Comparison of ENCODE assay signal across 17 cellular contexts in genomic region chr4:31023109-31023508, GRCh38.
DNase-seq lines count a peak whose midpoint lies in the region; ATAC-seq, FAIRE-seq and TF ChIP-seq lines count a peak whose summit lies in the region.
"Had no signal": no experiment of that assay in that cellular context is flagged by ENCODE, and none has a peak within 500 bp of the region (broad histone marks: within the 10 kb centered on the region; RNA-seq: fewer than 3 reads in every experiment).

No MANE protein-coding gene starts in this region.

- no peak for DNase-seq in cardiac muscle cell (ENCODE audit: low read depth in 1 of 2, low spot score in 1 of 2)
- no peak for DNase-seq in left cardiac atrium
- no peak for DNase-seq in left ventricle myocardium superior
- no peak for DNase-seq in HAP-1 (ENCODE audit: low spot score in 2 of 2)
- DNase-seq in GM12891 (ENCODE audit: insufficient read length, low spot score), result no peak
- DNase-seq: 8988T; AML-193; Caco-2; CD8-positive, alpha-beta memory T cell; DND-41; GDM1; HCEC 1CT had no signal

- peak overlapping the region; percentile 39 for H3K27ac ChIP-seq in cardiac muscle cell
- H3K27ac ChIP-seq in OCI-LY3 (ENCODE audit: low read length), result no peak overlapping the region
- H3K27ac ChIP-seq in mucosa of rectum (ENCODE audit: low read depth in 2 of 2, low read length in 2 of 2), result no peak overlapping the region
- H3K27ac ChIP-seq in gastroesophageal sphincter, result no peak overlapping the region
- H3K27ac ChIP-seq: BLaER1 had no signal

- in situ Hi-C loops in HAP-1 (cut with MboI; ENCODE audit: low sequenced_read_pairs), result no loop called here

- H3K27me3 ChIP-seq in cardiac muscle cell (no peaks in the 10 kb centered on the region), OCI-LY3 (ENCODE audit: low read depth, low read length) (no peaks in the 10 kb centered on the region), mucosa of rectum (ENCODE audit: control insufficient read depth in 2 of 2, insufficient read depth in 2 of 2, low read length in 2 of 2) (no peaks in the 10 kb centered on the region), gastroesophageal sphincter (no peaks in the 10 kb centered on the region), HAP-1 (ENCODE audit: low read depth) (no peaks in the 10 kb centered on the region)
- H3K27me3 ChIP-seq: BLaER1 had no signal

- ATAC-seq in left cardiac atrium (no peak), left ventricle myocardium superior (peak; percentile 88), gastroesophageal sphincter (no peak)

- no peak overlapping the region for H3K4me3 ChIP-seq in cardiac muscle cell
- no peak overlapping the region for H3K4me3 ChIP-seq in OCI-LY3 (ENCODE audit: low read length)
- peak overlapping the region; percentile 29 to 44 for H3K4me3 ChIP-seq in mucosa of rectum (ENCODE audit: low read length in 2 of 2)
- no peak overlapping the region for H3K4me3 ChIP-seq in gastroesophageal sphincter
- H3K4me3 ChIP-seq in HAP-1, result no peak overlapping the region
- H3K4me3 ChIP-seq: BLaER1 had no signal

- H3K4me2 ChIP-seq in OCI-LY3 (ENCODE audit: low read length), result peak overlapping the region; percentile 13; the same call in 1 of the 2 replicates
- H3K4me2 ChIP-seq: BLaER1 had no signal

- H3K79me2 ChIP-seq in OCI-LY3 (ENCODE audit: low read length), result no peaks in the 10 kb centered on the region

- TF ChIP-seq POLR2A in gastroesophageal sphincter (IDR thresholded peaks at IDR 0.05), result no peak
- TF ChIP-seq POLR2A in GM12891 (IDR thresholded peaks at IDR 0.05; ENCODE audit: low read depth, low read length), result no peak

- no peaks in the 10 kb centered on the region for H3K9me3 ChIP-seq in cardiac muscle cell (ENCODE audit: low read depth)
- H3K9me3 ChIP-seq in OCI-LY3 (ENCODE audit: insufficient read depth, low read length), result no peaks in the 10 kb centered on the region
- H3K9me3 ChIP-seq in mucosa of rectum (ENCODE audit: control insufficient read depth in 2 of 2, low read length in 2 of 2), result no peaks in the 10 kb centered on the region
- H3K9me3 ChIP-seq in gastroesophageal sphincter, result no peaks in the 10 kb centered on the region
- no peaks in the 10 kb centered on the region for H3K9me3 ChIP-seq in HAP-1
- H3K9me3 ChIP-seq: BLaER1, Caco-2 had no signal

- intact Hi-C loops in left cardiac atrium (cut with DNase I), result no loop called here
- intact Hi-C loops in left ventricle myocardium superior (cut with micrococcal nuclease), result no loop called here

- H3K4me1 ChIP-seq in cardiac muscle cell (ENCODE audit: low read depth) (peaks cover 26% of the 10 kb centered on the region), OCI-LY3 (ENCODE audit: low read length) (peaks cover 11% of the 10 kb centered on the region), mucosa of rectum (ENCODE audit: control insufficient read depth in 2 of 2, insufficient read depth in 2 of 2, low read length in 2 of 2) (no peaks in the 10 kb centered on the region), gastroesophageal sphincter (peaks cover 0 to 17% (median 0%) of the 10 kb centered on the region in 3 donors), HAP-1 (peaks cover 9% of the 10 kb centered on the region)
- H3K4me1 ChIP-seq: BLaER1 had no signal

- H3K36me3 ChIP-seq in cardiac muscle cell (no peaks in the 10 kb centered on the region), OCI-LY3 (replicated peaks; ENCODE audit: low read depth, low read length) (no peaks in the 10 kb centered on the region), mucosa of rectum (ENCODE audit: control insufficient read depth in 2 of 2, insufficient read depth in 2 of 2, low read length in 2 of 2) (no peaks in the 10 kb centered on the region), gastroesophageal sphincter (no peaks in the 10 kb centered on the region), HAP-1 (replicated peaks) (no peaks in the 10 kb centered on the region)
- H3K36me3 ChIP-seq: BLaER1 had no signal

- 80% methylated on average over 2 of the region's 2 CpGs; no CpG with 5 or more reads in 1 of the 2 donors for WGBS in gastroesophageal sphincter (ENCODE audit: low coverage in 1 of 2), 2 donors

- H2AFZ ChIP-seq in OCI-LY3 (ENCODE audit: low read depth, low read length), result no peak overlapping the region

- H4K20me1 ChIP-seq in OCI-LY3 (ENCODE audit: insufficient read depth, low read length), result no peaks in the 10 kb centered on the region
- H4K20me1 ChIP-seq: BLaER1 had no signal

- H3K9ac ChIP-seq in OCI-LY3 (ENCODE audit: low read length), result no peak overlapping the region
- no peak overlapping the region for H3K9ac ChIP-seq in mucosa of rectum (ENCODE audit: low read depth in 1 of 2, low read length in 2 of 2)
- H3K9ac ChIP-seq: BLaER1 had no signal

- TF ChIP-seq EP300 in gastroesophageal sphincter (IDR thresholded peaks at IDR 0.05), result no peak

- FAIRE-seq in GM12891 (lab: Jason Lieb, UNC), result no peak
- FAIRE-seq: H1 had no signal

- TF ChIP-seq CTCF in cardiac muscle cell (IDR thresholded peaks at IDR 0.05; ENCODE audit: low read depth, low read length) (no peak), OCI-LY3 (IDR thresholded peaks at IDR 0.05; ENCODE audit: low read depth, low read length) (no peak), gastroesophageal sphincter (IDR thresholded peaks at IDR 0.05) (no peak)

TF ChIP-seq in GM12891, 5 proteins besides CTCF, POLR2A, EP300 and RAD21:
- TF ChIP-seq SPI1 (IDR thresholded peaks at IDR 0.05; ENCODE audit: low read depth, low read length) (no peak), POU2F2 (IDR thresholded peaks at IDR 0.05; ENCODE audit: low read depth, low read length) (no peak), TAF1 (IDR thresholded peaks at IDR 0.05; ENCODE audit: low read depth, low read length) (no peak), POLR2AphosphoS5 (IDR thresholded peaks at IDR 0.05; ENCODE audit: low read depth, low read length) (no peak), PAX5 (IDR thresholded peaks at IDR 0.05; ENCODE audit: insufficient read depth, low read length, severe bottlenecking) (no peak)

Comparison
In these comparisons a context has a peak if more than half of its experiments do, and no peak if none do; other contexts are left out.
1. H3K4me3 ChIP-seq: peak in mucosa of rectum (2 of 2); none in cardiac muscle cell (single experiment), OCI-LY3 (single experiment), gastroesophageal sphincter (0 of 2) and HAP-1 (single experiment).